Comparison of ENCODE assay signal across 10 cellular contexts in genomic region chr3:167941234-167941995, GRCh38.
DNase-seq lines count a peak whose midpoint lies in the region; ATAC-seq and TF ChIP-seq lines count a peak whose summit lies in the region.
"Had no signal": no experiment of that assay in that cellular context is flagged by ENCODE, and none has a peak within 500 bp of the region (broad histone marks: within the 10 kb centered on the region; RNA-seq: fewer than 3 reads in every experiment).

No MANE protein-coding gene starts in this region.

- no peaks in the 10 kb centered on the region for H3K27me3 ChIP-seq in CD8-positive, alpha-beta T cell (ENCODE audit: insufficient read depth, low read length)

- peak; percentile 67 for DNase-seq in HFFc6
- DNase-seq in SKM-1 (lab: John Stamatoyannopoulos, UW; ENCODE audit: unreplicated experiment), result peak; percentile 79
- peak; percentile 5 for DNase-seq in globus pallidus (ENCODE audit: low spot score)
- DNase-seq in smooth muscle cell of the brain vasculature (ENCODE audit: low read depth, low spot score), result peak; percentile 24
- DNase-seq in activated CD4-positive, alpha-beta T cell treated with anti-CD3 and anti-CD28 coated beads for 4 hours, result no peak
- no peak for DNase-seq in CD8-positive, alpha-beta T cell
- no peak for DNase-seq in effector memory CD8-positive, alpha-beta T cell
- DNase-seq: immature natural killer cell, NCI-H2081 treated with DMSO at 0.1 percent for 48 hours had no signal

- no peak overlapping the region for H3K4me3 ChIP-seq in CD8-positive, alpha-beta T cell (ENCODE audit: low read depth, low read length)

- CTCF ChIA-PET in CD8-positive, alpha-beta T cell (lab: Charles Lee), result no interaction called here

- H3K27ac ChIP-seq in CD8-positive, alpha-beta T cell (ENCODE audit: low read depth, low read length), result no peak overlapping the region

- peaks cover 25% of the 10 kb centered on the region for H3K4me1 Mint-ChIP-seq in HFFc6 (ENCODE audit: low read depth)
- no peaks in the 10 kb centered on the region for H3K4me1 Mint-ChIP-seq in CD8-positive, alpha-beta T cell (ENCODE audit: low read depth)
- no peaks in the 10 kb centered on the region for H3K4me1 Mint-ChIP-seq in effector memory CD8-positive, alpha-beta T cell (ENCODE audit: low read depth in 2 of 2)

- no peak overlapping the region for H3K27ac Mint-ChIP-seq in HFFc6
- H3K27ac Mint-ChIP-seq in CD8-positive, alpha-beta T cell, result no peak overlapping the region
- no peak overlapping the region for H3K27ac Mint-ChIP-seq in effector memory CD8-positive, alpha-beta T cell
- H3K27ac Mint-ChIP-seq: immature natural killer cell had no signal

- H3K36me3 Mint-ChIP-seq in HFFc6 (ENCODE audit: low read depth), result no peaks in the 10 kb centered on the region
- no peaks in the 10 kb centered on the region for H3K36me3 Mint-ChIP-seq in CD8-positive, alpha-beta T cell
- no peaks in the 10 kb centered on the region for H3K36me3 Mint-ChIP-seq in effector memory CD8-positive, alpha-beta T cell (ENCODE audit: insufficient read depth)
- H3K36me3 Mint-ChIP-seq: immature natural killer cell had no signal

- intact Hi-C loops in CD8-positive, alpha-beta T cell (cut with DNase I, micrococcal nuclease), result no loop called here

- H3K4me1 ChIP-seq in CD8-positive, alpha-beta T cell (ENCODE audit: insufficient read depth, low read length), result no peaks in the 10 kb centered on the region

- no peak for TF ChIP-seq CTCF in HFFc6 (IDR thresholded peaks at IDR 0.05)
- no peak for TF ChIP-seq CTCF in CD8-positive, alpha-beta T cell (IDR thresholded peaks at IDR 0.05)

- H3K36me3 ChIP-seq in CD8-positive, alpha-beta T cell (ENCODE audit: insufficient read depth, low read length), result no peaks in the 10 kb centered on the region

- POLR2A ChIA-PET in CD8-positive, alpha-beta T cell (lab: Charles Lee), result no interaction called here

- no peaks in the 10 kb centered on the region for H3K9me3 ChIP-seq in CD8-positive, alpha-beta T cell (ENCODE audit: low read length)

- peaks cover 8% of the 10 kb centered on the region; the same call in 1 of the 2 replicates for H3K27me3 Mint-ChIP-seq in HFFc6 (ENCODE audit: insufficient read depth)
- H3K27me3 Mint-ChIP-seq in CD8-positive, alpha-beta T cell (ENCODE audit: low read depth), result peaks cover 6% of the 10 kb centered on the region
- peaks cover 5 to 12% of the 10 kb centered on the region in 2 donors for H3K27me3 Mint-ChIP-seq in effector memory CD8-positive, alpha-beta T cell

- H3K9me3 Mint-ChIP-seq in HFFc6, result no peaks in the 10 kb centered on the region
- no peaks in the 10 kb centered on the region for H3K9me3 Mint-ChIP-seq in CD8-positive, alpha-beta T cell
- no peaks in the 10 kb centered on the region for H3K9me3 Mint-ChIP-seq in effector memory CD8-positive, alpha-beta T cell

- H3K4me3 Mint-ChIP-seq in HFFc6, result peak overlapping the region; percentile 16; the same call in 1 of the 2 replicates
- H3K4me3 Mint-ChIP-seq in CD8-positive, alpha-beta T cell, result no peak overlapping the region
- no peak overlapping the region for H3K4me3 Mint-ChIP-seq in effector memory CD8-positive, alpha-beta T cell

- no peak for ATAC-seq in CD8-positive, alpha-beta T cell
- no peak for ATAC-seq in effector memory CD8-positive, alpha-beta T cell (replicated peaks)
- no peak for ATAC-seq in HG02623 (IDR thresholded peaks at IDR 0.05; ENCODE audit: unreplicated experiment)

Comparison
In these comparisons a context has a peak if more than half of its experiments do, and no peak if none do; other contexts are left out.
1. DNase-seq: peak in HFFc6 (single experiment), SKM-1 (single experiment), globus pallidus (single experiment) and smooth muscle cell of the brain vasculature (single experiment); none in activated CD4-positive, alpha-beta T cell treated with anti-CD3 and anti-CD28 coated beads for 4 hours (0 of 2), CD8-positive, alpha-beta T cell (0 of 7) and effector memory CD8-positive, alpha-beta T cell (0 of 3).